Comparison of ENCODE assay signal across 8 cellular contexts in the genomic region with DNA sequence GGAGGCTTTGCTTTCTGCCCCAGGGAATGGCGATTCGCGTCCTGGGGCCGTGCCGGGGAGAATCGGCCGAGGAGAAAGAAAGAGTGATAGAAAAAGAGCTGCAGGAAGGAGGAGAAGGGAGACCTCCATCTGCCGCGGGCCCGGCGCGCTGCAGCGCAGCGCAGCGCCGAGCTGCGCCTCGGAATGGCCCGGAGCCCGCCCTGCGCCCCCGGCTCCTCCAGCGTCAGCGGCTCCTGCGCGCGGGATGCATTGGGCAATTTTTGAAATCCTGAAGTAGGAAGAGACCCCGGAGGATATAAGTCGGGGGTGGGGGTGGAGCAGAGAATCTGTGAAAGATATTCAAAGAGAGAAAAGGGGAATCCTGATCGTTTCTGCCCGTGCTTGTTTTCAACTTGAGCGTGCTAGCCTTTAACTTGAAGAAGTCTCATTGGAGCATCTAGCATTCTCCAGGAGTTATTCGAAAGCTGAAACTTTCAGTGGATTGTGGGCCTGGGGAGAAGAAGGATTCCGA. TPM values are rescaled to one million over a fixed set of nuclear protein-coding genes. Genes with fewer than 3 reads are reported as not detected.
DNase-seq lines count a peak whose midpoint lies in the region; ATAC-seq, FAIRE-seq and TF ChIP-seq lines count a peak whose summit lies in the region.

No MANE protein-coding gene starts in this region.

- DNase-seq in breast epithelium (ENCODE audit: low spot score in 2 of 2) (no peak), MCF 10A (ENCODE audit: unreplicated experiment) (no peak), cardiac septum (ENCODE audit: low spot score) (peak; percentile 63), ovary (peak; percentile 13 to 57 (median 47)), GM19239 (ENCODE audit: insufficient read length, low spot score) (no peak)
- DNase-seq in stimulated activated CD4-positive, alpha-beta T cell treated with anti-CD3 and anti-CD28 coated beads, Interleukin-2, amount 100 ng/mL, for 48 hours: no peak

- peaks cover 88% of the 10 kb centered on the region for H3K27me3 Mint-ChIP-seq in MCF 10A (ENCODE audit: insufficient read depth, unreplicated experiment)
- peaks cover 40% of the 10 kb centered on the region for H3K27me3 Mint-ChIP-seq in activated T-helper 17 cell treated with anti-CD3 and anti-CD28 coated beads, Interleukin-2, amount 50 U/mL, for 72 hours

- no TSS peak for BruUV-seq in MCF 10A (replicated peaks; lab: Mats Ljungman, UMichigan)

- TF ChIP-seq POLR2A in breast epithelium (IDR thresholded peaks at IDR 0.05) (no peak), ovary (IDR thresholded peaks at IDR 0.05) (no peak)

- H3K4me1 ChIP-seq in breast epithelium (no peaks in the 10 kb centered on the region), ovary (ENCODE audit: insufficient read depth) (peaks cover 2% of the 10 kb centered on the region)

- 0 to 1% (median 0%) methylated on average over 34 of the region's 34 CpGs for WGBS in ovary, 3 donors

- no peak overlapping the region for H3K27ac Mint-ChIP-seq in MCF 10A (ENCODE audit: low read depth, unreplicated experiment)
- H3K27ac Mint-ChIP-seq in activated T-helper 17 cell treated with anti-CD3 and anti-CD28 coated beads, Interleukin-2, amount 50 U/mL, for 72 hours: no peak overlapping the region

- H3K27ac ChIP-seq in breast epithelium: peak overlapping the region; percentile 10 to 85
- H3K27ac ChIP-seq in ovary: peak overlapping the region; percentile 77 to 86

- intact Hi-C loops in breast epithelium (cut with DNase I; ENCODE audit: low total_unique reads): no loop called here
- intact Hi-C loops in MCF 10A (cut with micrococcal nuclease): no loop called here
- intact Hi-C loops in cardiac septum (cut with DNase I): loop anchor here (5.0 to 10.0 kb wide), 4 partner anchors 91 to 614 kb away; no protein-coding TSS in a partner anchor
- intact Hi-C loops in ovary (cut with DNase I): no loop called here

- no peak for ATAC-seq in activated T-helper 17 cell treated with anti-CD3 and anti-CD28 coated beads, Interleukin-2, amount 50 U/mL, for 72 hours (replicated peaks)
- no peak for ATAC-seq in HG03095 (IDR thresholded peaks at IDR 0.05; ENCODE audit: unreplicated experiment)

- H3K9me3 Mint-ChIP-seq in MCF 10A (ENCODE audit: unreplicated experiment): no peaks in the 10 kb centered on the region
- H3K9me3 Mint-ChIP-seq in activated T-helper 17 cell treated with anti-CD3 and anti-CD28 coated beads, Interleukin-2, amount 50 U/mL, for 72 hours: peaks cover 3% of the 10 kb centered on the region

- CTCF ChIA-PET in MCF 10A (lab: Yijun Ruan, JAX): interaction anchor here (0.6 to 0.7 kb wide), 2 partner anchors 158 to 608 kb away, joined by 3 to 4 read pairs; no protein-coding TSS in a partner anchor

- no peaks in the 10 kb centered on the region for H3K36me3 Mint-ChIP-seq in MCF 10A (ENCODE audit: insufficient read depth, unreplicated experiment)
- no peaks in the 10 kb centered on the region for H3K36me3 Mint-ChIP-seq in activated T-helper 17 cell treated with anti-CD3 and anti-CD28 coated beads, Interleukin-2, amount 50 U/mL, for 72 hours (ENCODE audit: low read depth)

- H3K27me3 ChIP-seq in breast epithelium (peaks cover 0 to 15% of the 10 kb centered on the region in 2 donors), ovary (no peaks in the 10 kb centered on the region)

- H3K36me3 ChIP-seq in breast epithelium: no peaks in the 10 kb centered on the region
- H3K36me3 ChIP-seq in ovary: no peaks in the 10 kb centered on the region

- H3K4me1 Mint-ChIP-seq in MCF 10A (ENCODE audit: insufficient read depth, unreplicated experiment): no peaks in the 10 kb centered on the region
- no peaks in the 10 kb centered on the region for H3K4me1 Mint-ChIP-seq in activated T-helper 17 cell treated with anti-CD3 and anti-CD28 coated beads, Interleukin-2, amount 50 U/mL, for 72 hours

- TF ChIP-seq EP300 in ovary (IDR thresholded peaks at IDR 0.05): no peak

- no peaks in the 10 kb centered on the region for H3K9me3 ChIP-seq in breast epithelium
- no peaks in the 10 kb centered on the region for H3K9me3 ChIP-seq in ovary

- no peak for FAIRE-seq in GM19239 (lab: Jason Lieb, UNC)

- POLR2A ChIA-PET in MCF 10A (lab: Yijun Ruan, JAX): no interaction called here

- peak overlapping the region; percentile 56 to 78 (median 59) for H3K4me3 ChIP-seq in breast epithelium
- peak overlapping the region; percentile 80 for H3K4me3 ChIP-seq in ovary

- no peak for TF ChIP-seq CTCF in breast epithelium (IDR thresholded peaks at IDR 0.05)
- TF ChIP-seq CTCF in MCF 10A (IDR thresholded peaks at IDR 0.05; ENCODE audit: unreplicated experiment): no peak
- no peak for TF ChIP-seq CTCF in ovary (IDR thresholded peaks at IDR 0.05)

- H3K4me3 Mint-ChIP-seq in MCF 10A (ENCODE audit: unreplicated experiment): no peak overlapping the region
- H3K4me3 Mint-ChIP-seq in activated T-helper 17 cell treated with anti-CD3 and anti-CD28 coated beads, Interleukin-2, amount 50 U/mL, for 72 hours: peak overlapping the region; percentile 23

RNA-seq across cellular contexts. Expression of a gene that starts 0.4 kb away (rescaled TPM):
- total RNA-seq in breast epithelium: 10 to 100 TPM in 1 of 3 donors, 1 to 10 TPM in 2; 7.0 to 11.5 (median 9.4) TPM
- not detected in 2 replicates for total RNA-seq in MCF 10A (2022)
- total RNA-seq in activated T-helper 17 cell treated with anti-CD3 and anti-CD28 coated beads, Interleukin-2, amount 50 U/mL, for 72 hours: not detected
- 132 TPM for total RNA-seq in cardiac septum
- total RNA-seq in ovary: 10 to 100 TPM in 1 of 7 donors, 1 to 10 TPM in 6; 3.7 to 11.1 (median 7.1) TPM
- polyA plus RNA-seq in ovary: 10 to 100 TPM in 1 of 2 donors, 1 to 10 TPM in 1; 4.8 to 15.2 TPM

Comparison
In these comparisons a context has a peak if more than half of its experiments do, and no peak if none do; other contexts are left out.
1. DNase-seq: peak in cardiac septum (single experiment) and ovary (5 of 5); none in breast epithelium (0 of 2), MCF 10A (single experiment), stimulated activated CD4-positive, alpha-beta T cell treated with anti-CD3 and anti-CD28 coated beads, Interleukin-2, amount 100 ng/mL, for 48 hours (0 of 2) and GM19239 (single experiment).
2. RNA of a gene that starts 0.4 kb away (total RNA-seq): 132 TPM in cardiac septum (single experiment); 7.0 to 11.5 TPM in breast epithelium, 3.7 to 11.1 TPM in ovary, not detected in MCF 10A and not detected in activated T-helper 17 cell treated with anti-CD3 and anti-CD28 coated beads, Interleukin-2, amount 50 U/mL, for 72 hours; every median in the first group is over 10 times any median in the second.